ENCODE assay signal across 1 cellular context in the genomic region with DNA sequence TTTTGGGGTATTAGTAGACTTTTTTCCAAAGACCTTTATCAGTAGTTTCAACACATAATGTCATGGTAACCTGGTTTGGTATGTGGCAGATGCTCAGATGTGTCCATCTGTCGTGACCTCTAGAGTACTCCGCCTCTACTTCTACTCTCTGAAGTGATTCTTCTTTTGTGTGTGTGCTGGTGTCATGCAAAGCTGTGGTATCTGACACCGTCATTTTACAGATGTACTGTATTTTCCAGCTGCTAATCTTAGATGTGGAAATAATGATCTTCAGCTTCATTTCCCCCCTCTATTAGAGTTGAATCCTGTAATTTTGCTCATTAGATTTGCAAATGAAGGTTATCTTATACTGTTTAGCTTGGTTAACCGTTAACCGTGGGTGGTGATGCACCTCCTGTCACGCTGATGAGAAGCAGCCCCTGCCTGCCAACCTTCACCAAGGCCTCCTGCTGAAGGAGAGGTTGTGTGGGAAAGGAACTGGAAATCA.
TF ChIP-seq lines count a peak whose summit lies in the region.

No MANE protein-coding gene starts in this region.

TF ChIP-seq in SK-N-SH, 30 proteins besides CTCF, POLR2A, EP300 and RAD21 (continued from another document):
- TF ChIP-seq, protein P1, sequence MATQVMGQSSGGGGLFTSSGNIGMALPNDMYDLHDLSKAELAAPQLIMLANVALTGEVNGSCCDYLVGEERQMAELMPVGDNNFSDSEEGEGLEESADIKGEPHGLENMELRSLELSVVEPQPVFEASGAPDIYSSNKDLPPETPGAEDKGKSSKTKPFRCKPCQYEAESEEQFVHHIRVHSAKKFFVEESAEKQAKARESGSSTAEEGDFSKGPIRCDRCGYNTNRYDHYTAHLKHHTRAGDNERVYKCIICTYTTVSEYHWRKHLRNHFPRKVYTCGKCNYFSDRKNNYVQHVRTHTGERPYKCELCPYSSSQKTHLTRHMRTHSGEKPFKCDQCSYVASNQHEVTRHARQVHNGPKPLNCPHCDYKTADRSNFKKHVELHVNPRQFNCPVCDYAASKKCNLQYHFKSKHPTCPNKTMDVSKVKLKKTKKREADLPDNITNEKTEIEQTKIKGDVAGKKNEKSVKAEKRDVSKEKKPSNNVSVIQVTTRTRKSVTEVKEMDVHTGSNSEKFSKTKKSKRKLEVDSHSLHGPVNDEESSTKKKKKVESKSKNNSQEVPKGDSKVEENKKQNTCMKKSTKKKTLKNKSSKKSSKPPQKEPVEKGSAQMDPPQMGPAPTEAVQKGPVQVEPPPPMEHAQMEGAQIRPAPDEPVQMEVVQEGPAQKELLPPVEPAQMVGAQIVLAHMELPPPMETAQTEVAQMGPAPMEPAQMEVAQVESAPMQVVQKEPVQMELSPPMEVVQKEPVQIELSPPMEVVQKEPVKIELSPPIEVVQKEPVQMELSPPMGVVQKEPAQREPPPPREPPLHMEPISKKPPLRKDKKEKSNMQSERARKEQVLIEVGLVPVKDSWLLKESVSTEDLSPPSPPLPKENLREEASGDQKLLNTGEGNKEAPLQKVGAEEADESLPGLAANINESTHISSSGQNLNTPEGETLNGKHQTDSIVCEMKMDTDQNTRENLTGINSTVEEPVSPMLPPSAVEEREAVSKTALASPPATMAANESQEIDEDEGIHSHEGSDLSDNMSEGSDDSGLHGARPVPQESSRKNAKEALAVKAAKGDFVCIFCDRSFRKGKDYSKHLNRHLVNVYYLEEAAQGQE (IDR thresholded peaks at IDR 0.05; ENCODE audit: low read depth, low read length), result no peak
- TF ChIP-seq MXI1 (IDR thresholded peaks at IDR 0.05; ENCODE audit: low read depth, low read length) (no peak), FOXJ3 (CRISPR knock-in tag; IDR thresholded peaks at IDR 0.05) (no peak), JUND (IDR thresholded peaks at IDR 0.05) (no peak)
- TF ChIP-seq, protein P2, sequence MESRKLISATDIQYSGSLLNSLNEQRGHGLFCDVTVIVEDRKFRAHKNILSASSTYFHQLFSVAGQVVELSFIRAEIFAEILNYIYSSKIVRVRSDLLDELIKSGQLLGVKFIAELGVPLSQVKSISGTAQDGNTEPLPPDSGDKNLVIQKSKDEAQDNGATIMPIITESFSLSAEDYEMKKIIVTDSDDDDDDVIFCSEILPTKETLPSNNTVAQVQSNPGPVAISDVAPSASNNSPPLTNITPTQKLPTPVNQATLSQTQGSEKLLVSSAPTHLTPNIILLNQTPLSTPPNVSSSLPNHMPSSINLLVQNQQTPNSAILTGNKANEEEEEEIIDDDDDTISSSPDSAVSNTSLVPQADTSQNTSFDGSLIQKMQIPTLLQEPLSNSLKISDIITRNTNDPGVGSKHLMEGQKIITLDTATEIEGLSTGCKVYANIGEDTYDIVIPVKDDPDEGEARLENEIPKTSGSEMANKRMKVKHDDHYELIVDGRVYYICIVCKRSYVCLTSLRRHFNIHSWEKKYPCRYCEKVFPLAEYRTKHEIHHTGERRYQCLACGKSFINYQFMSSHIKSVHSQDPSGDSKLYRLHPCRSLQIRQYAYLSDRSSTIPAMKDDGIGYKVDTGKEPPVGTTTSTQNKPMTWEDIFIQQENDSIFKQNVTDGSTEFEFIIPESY (IDR thresholded peaks at IDR 0.05; ENCODE audit: borderline replicate concordance, low read depth), result no peak
